16 cellular contexts compared by ENCODE assay signal in genomic region chr2:30249354-30249753, GRCh38. TPM values are rescaled to one million over a fixed set of nuclear protein-coding genes. Genes with fewer than 3 reads are reported as not detected.
DNase-seq lines count a peak whose midpoint lies in the region; ATAC-seq and TF ChIP-seq lines count a peak whose summit lies in the region.
"Had no signal": no experiment of that assay in that cellular context is flagged by ENCODE, and none has a peak within 500 bp of the region (broad histone marks: within the 10 kb centered on the region; RNA-seq: fewer than 3 reads in every experiment).

No MANE protein-coding gene starts in this region.

- peak overlapping the region in 8 of 10 donors; percentile 5 to 86 (median 20) for H3K27ac ChIP-seq in heart right ventricle
- no peak overlapping the region for H3K27ac ChIP-seq in right cardiac atrium (ENCODE audit: low read length)
- peak overlapping the region; percentile 56 for H3K27ac ChIP-seq in naive thymus-derived CD4-positive, alpha-beta T cell (ENCODE audit: low read depth, low read length)
- H3K27ac ChIP-seq in upper lobe of right lung: peak overlapping the region; percentile 61

- H3K4me1 ChIP-seq in heart right ventricle (peaks cover 18 to 100% (median 76%) of the 10 kb centered on the region in 9 donors), right cardiac atrium (ENCODE audit: control insufficient read depth, insufficient read depth, low read length) (peaks cover 19% of the 10 kb centered on the region), upper lobe of right lung (peaks cover 57% of the 10 kb centered on the region)
- H3K4me1 ChIP-seq in naive thymus-derived CD4-positive, alpha-beta T cell (ENCODE audit: control insufficient read depth in 2 of 2, insufficient read depth in 2 of 2, low read length in 2 of 2): peaks cover 70 to 88% of the 10 kb centered on the region in 2 donors

- H3K36me3 ChIP-seq in heart right ventricle: peaks cover 0 to 39% (median 0%) of the 10 kb centered on the region in 9 donors
- peaks cover 0 to 28% (median 3%) of the 10 kb centered on the region in 3 experiments for H3K36me3 ChIP-seq in naive thymus-derived CD4-positive, alpha-beta T cell (ENCODE audit: control insufficient read depth in 2 of 3, insufficient read depth in 3 of 3, low read length in 3 of 3)
- H3K36me3 ChIP-seq in upper lobe of right lung: no peaks in the 10 kb centered on the region
- H3K36me3 ChIP-seq: sigmoid colon, uterus had no signal

- no peak overlapping the region for H3K4me3 Mint-ChIP-seq in activated naive CD8-positive, alpha-beta T cell treated with anti-CD3 and anti-CD28 coated beads, Interleukin-2, amount 50 U/mL, for 24 hours
- peak overlapping the region in 9 of 10 donors; percentile 29 to 77 (median 59) for H3K4me3 Mint-ChIP-seq in naive thymus-derived CD4-positive, alpha-beta T cell

- H3K4me3 ChIP-seq in heart right ventricle (no peak overlapping the region), right cardiac atrium (ENCODE audit: low read length) (no peak overlapping the region), upper lobe of right lung (peak overlapping the region; percentile 2)
- H3K4me3 ChIP-seq in naive thymus-derived CD4-positive, alpha-beta T cell (ENCODE audit: low read length): no peak overlapping the region
- H3K4me3 ChIP-seq: sigmoid colon, uterus had no signal

- DNase-seq in heart right ventricle (no peak), right cardiac atrium (no peak), upper lobe of right lung (no peak), NCI-H2171 treated with DMSO at 0.1 percent for 48 hours (lab: John Stamatoyannopoulos, UW) (no peak)
- no peak for DNase-seq in activated naive CD8-positive, alpha-beta T cell treated with anti-CD3 and anti-CD28 coated beads, Interleukin-2, amount 50 U/mL, for 24 hours
- DNase-seq in naive thymus-derived CD4-positive, alpha-beta T cell: no peak
- DNase-seq in stimulated activated CD4-positive, alpha-beta T cell treated with anti-CD3 and anti-CD28 coated beads, Interleukin-15, amount 100 ng/mL, for 24 hours: no peak
- DNase-seq: foreskin fibroblast, GF-D8, NCI-H1048, NCI-H748 treated with DMSO at 0.1 percent for 48 hours, sigmoid colon had no signal

- peak overlapping the region; percentile 79 for H3K27ac Mint-ChIP-seq in activated naive CD8-positive, alpha-beta T cell treated with anti-CD3 and anti-CD28 coated beads, Interleukin-2, amount 50 U/mL, for 24 hours
- H3K27ac Mint-ChIP-seq in naive thymus-derived CD4-positive, alpha-beta T cell: peak overlapping the region in 8 of 9 donors; percentile 83 to 100 (median 89)

- ATAC-seq in heart right ventricle (no peak), right cardiac atrium (no peak), upper lobe of right lung (no peak), GM21619 (IDR thresholded peaks at IDR 0.05; ENCODE audit: unreplicated experiment) (no peak)
- ATAC-seq in activated naive CD8-positive, alpha-beta T cell treated with anti-CD3 and anti-CD28 coated beads, Interleukin-2, amount 50 U/mL, for 24 hours: no peak
- no peak for ATAC-seq in naive thymus-derived CD4-positive, alpha-beta T cell
- ATAC-seq: HCT116, Panc1 had no signal

- POLR2A ChIA-PET in naive thymus-derived CD4-positive, alpha-beta T cell (lab: Charles Lee): interaction anchor here (1.7 to 42.6 kb wide), 3 partner anchors 12 to 84 kb away, joined by 4 to 901 read pairs (median 901); partner anchors contain the start of gene LBH

- H3K27me3 Mint-ChIP-seq in activated naive CD8-positive, alpha-beta T cell treated with anti-CD3 and anti-CD28 coated beads, Interleukin-2, amount 50 U/mL, for 24 hours: peaks cover 3% of the 10 kb centered on the region
- no peaks in the 10 kb centered on the region for H3K27me3 Mint-ChIP-seq in naive thymus-derived CD4-positive, alpha-beta T cell

- intact Hi-C loops in heart right ventricle (cut with DNase I): loop anchor here in 1 of 10 donors (5.0 kb wide), 1 partner anchor 48 kb away; no protein-coding TSS in a partner anchor
- intact Hi-C loops in right cardiac atrium (cut with DNase I): no loop called here
- intact Hi-C loops in naive thymus-derived CD4-positive, alpha-beta T cell (cut with micrococcal nuclease): loop anchor here in 1 of 2 donors (1.0 kb wide), 1 partner anchor 8 kb away; no protein-coding TSS in a partner anchor
- intact Hi-C loops in upper lobe of right lung (cut with DNase I): no loop called here

- WGBS in heart right ventricle, 2 donors: 37 to 52% methylated on average over 7 of the region's 7 CpGs
- 80% methylated on average over 7 of the region's 7 CpGs for WGBS in right cardiac atrium

- peaks cover 8% of the 10 kb centered on the region for H3K9me3 Mint-ChIP-seq in activated naive CD8-positive, alpha-beta T cell treated with anti-CD3 and anti-CD28 coated beads, Interleukin-2, amount 50 U/mL, for 24 hours
- peaks cover 0 to 2% (median 0%) of the 10 kb centered on the region in 11 donors for H3K9me3 Mint-ChIP-seq in naive thymus-derived CD4-positive, alpha-beta T cell

- H3K36me3 Mint-ChIP-seq in activated naive CD8-positive, alpha-beta T cell treated with anti-CD3 and anti-CD28 coated beads, Interleukin-2, amount 50 U/mL, for 24 hours (ENCODE audit: low read depth): peaks cover 64% of the 10 kb centered on the region
- H3K36me3 Mint-ChIP-seq in naive thymus-derived CD4-positive, alpha-beta T cell: peaks cover 5 to 64% (median 38%) of the 10 kb centered on the region in 5 donors

- CTCF ChIA-PET in naive thymus-derived CD4-positive, alpha-beta T cell (lab: Charles Lee): interaction anchor here (0.9 to 1.6 kb wide), 4 partner anchors 10 to 458 kb away, joined by 3 to 6 read pairs (median 4); no protein-coding TSS in a partner anchor

- no peaks in the 10 kb centered on the region for H3K9me3 ChIP-seq in heart right ventricle
- no peaks in the 10 kb centered on the region for H3K9me3 ChIP-seq in right cardiac atrium (ENCODE audit: control insufficient read depth, low read length)
- H3K9me3 ChIP-seq in naive thymus-derived CD4-positive, alpha-beta T cell (ENCODE audit: control insufficient read depth in 2 of 3, low read length in 3 of 3): no peaks in the 10 kb centered on the region
- H3K9me3 ChIP-seq in upper lobe of right lung: no peaks in the 10 kb centered on the region
- H3K9me3 ChIP-seq: sigmoid colon, uterus had no signal

- H3K4me1 Mint-ChIP-seq in activated naive CD8-positive, alpha-beta T cell treated with anti-CD3 and anti-CD28 coated beads, Interleukin-2, amount 50 U/mL, for 24 hours: peaks cover 95% of the 10 kb centered on the region
- peaks cover 61 to 99% (median 96%) of the 10 kb centered on the region in 7 donors for H3K4me1 Mint-ChIP-seq in naive thymus-derived CD4-positive, alpha-beta T cell

- no peaks in the 10 kb centered on the region for H3K27me3 ChIP-seq in heart right ventricle
- H3K27me3 ChIP-seq in right cardiac atrium (ENCODE audit: control insufficient read depth, insufficient read depth): no peaks in the 10 kb centered on the region
- H3K27me3 ChIP-seq in naive thymus-derived CD4-positive, alpha-beta T cell (ENCODE audit: control insufficient read depth in 2 of 2, insufficient read depth in 2 of 2, low read length in 2 of 2): no peaks in the 10 kb centered on the region
- H3K27me3 ChIP-seq in upper lobe of right lung: no peaks in the 10 kb centered on the region
- H3K27me3 ChIP-seq: sigmoid colon, uterus had no signal

- TF ChIP-seq CTCF in heart right ventricle (IDR thresholded peaks at IDR 0.05): no peak
- no peak for TF ChIP-seq CTCF in upper lobe of right lung (IDR thresholded peaks at IDR 0.05)

RNA-seq across cellular contexts. Expression of gene LBH, which starts 18.0 kb away (rescaled TPM):
- 100 to 1,000 TPM; 110 to 204 (median 156) TPM for total RNA-seq in heart right ventricle
- 10 to 100 TPM; 35.9 to 84.8 TPM for polyA plus RNA-seq in heart right ventricle
- total RNA-seq in right cardiac atrium: 10 to 100 TPM; 22.9 to 31.3 (median 24.2) TPM
- polyA plus RNA-seq in right cardiac atrium: 12.4 TPM
- total RNA-seq in naive thymus-derived CD4-positive, alpha-beta T cell: 100 to 1,000 TPM; 146 to 517 (median 192) TPM
- 100 to 1,000 TPM; 269 to 292 TPM for polyA plus RNA-seq in naive thymus-derived CD4-positive, alpha-beta T cell
- total RNA-seq in upper lobe of right lung: 272 TPM
